ENCODE assay signal across 31 cellular contexts in the genomic region with DNA sequence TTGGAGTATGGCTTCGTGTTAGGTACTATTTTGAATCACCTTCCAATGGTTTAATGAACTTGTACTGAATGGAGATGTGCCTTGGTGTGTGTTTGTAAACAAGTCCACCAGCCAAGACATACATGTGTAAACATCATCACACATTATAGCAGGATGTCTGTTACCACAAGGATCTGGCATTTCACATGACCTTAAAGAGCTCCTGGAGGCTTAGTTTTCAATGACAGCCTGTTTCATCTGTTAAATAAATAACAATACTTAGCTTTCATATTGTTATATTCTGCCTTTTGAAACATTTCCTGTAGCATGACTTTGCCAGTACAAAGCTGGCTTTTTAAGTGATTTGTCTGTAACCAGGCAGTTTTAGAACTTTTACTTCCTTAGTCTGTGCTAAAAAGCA.
A peak's percentile ranks its signal among the peaks of the same experiment; 100 is the strongest.
DNase-seq lines count a peak whose midpoint lies in the region; FAIRE-seq and TF ChIP-seq lines count a peak whose summit lies in the region.
"Had no signal": no experiment of that assay in that cellular context is flagged by ENCODE, and none has a peak within 500 bp of the region (broad histone marks: within the 10 kb centered on the region; RNA-seq: fewer than 3 reads in every experiment).

No MANE protein-coding gene starts in this region.

- no peaks in the 10 kb centered on the region for H3K27me3 Mint-ChIP-seq in osteocyte (ENCODE audit: unreplicated experiment)

- no peak overlapping the region for H3K4me3 Mint-ChIP-seq in osteocyte (ENCODE audit: unreplicated experiment)
- H3K4me3 Mint-ChIP-seq: activated CD4-positive, alpha-beta T cell treated with anti-CD3 and anti-CD28 coated beads, Interleukin-2, amount 10 ng/mL, durations not matched to agents 24 days and 14 days; activated naive CD8-positive, alpha-beta T cell treated with anti-CD3 and anti-CD28 coated beads for 36 hours; central memory CD8-positive, alpha-beta T cell; H9; stimulated activated effector memory CD8-positive, alpha-beta T cell treated with anti-CD3 and anti-CD28 coated beads, Interleukin-12 subunit alpha, Interleukin-12 subunit beta, amount 100 ng/mL, for 72 hours; T-cell had no signal

- H3K4me3 ChIP-seq in esophagus muscularis mucosa = no peak overlapping the region
- no peak overlapping the region for H3K4me3 ChIP-seq in MM.1S (ENCODE audit: low read length)
- no peak overlapping the region for H3K4me3 ChIP-seq in H7 (ENCODE audit: insufficient read depth, low read depth, low read length)
- H3K4me3 ChIP-seq: BLaER1, left lung had no signal

- no peaks in the 10 kb centered on the region for H3K27me3 ChIP-seq in esophagus muscularis mucosa
- no peaks in the 10 kb centered on the region for H3K27me3 ChIP-seq in MM.1S (replicated peaks; ENCODE audit: insufficient read depth, low read length)
- H3K27me3 ChIP-seq in H7 (ENCODE audit: control insufficient read depth, insufficient read depth, low read length) = no peaks in the 10 kb centered on the region
- H3K27me3 ChIP-seq: BLaER1, dorsolateral prefrontal cortex, left lung had no signal

- 71% methylated on average over 1 of the region's 1 CpG for WGBS in esophagus muscularis mucosa

- H3K4me2 ChIP-seq in MM.1S (ENCODE audit: low read depth, low read length) = no peak overlapping the region
- H3K4me2 ChIP-seq: BLaER1 had no signal

- DNase-seq in HTR-8/SVneo (ENCODE audit: insufficient read length, low spot score) (no peak), esophagus muscularis mucosa (ENCODE audit: extremely low spot score) (no peak), osteocyte (ENCODE audit: extremely low spot score, unreplicated experiment) (no peak), MM.1S (no peak), epidermal melanocyte (ENCODE audit: insufficient read length, low spot score) (no peak), H7 (no peak), SKM-1 treated with dmso at 0.1 percent for 144 hours (lab: John Stamatoyannopoulos, UW; ENCODE audit: unreplicated experiment) (no peak)
- DNase-seq: activated CD4-positive, alpha-beta T cell treated with anti-CD3 and anti-CD28 coated beads, Interleukin-2, amount 10 ng/mL, durations not matched to agents 24 days and 14 days; activated CD8-positive, alpha-beta memory T cell treated with anti-CD3 and anti-CD28 coated beads for 24 hours; activated effector memory CD4-positive, alpha-beta T cell treated with Interleukin-2 at 50 U/mL for 16 hours; activated naive CD8-positive, alpha-beta T cell treated with anti-CD3 and anti-CD28 coated beads for 36 hours; activated T-cell treated with anti-CD3 and anti-CD28 coated beads for 4 hours; aorta; dorsolateral prefrontal cortex; H9; KG1; left lung; NCI-H1417 treated with DMSO at 0.1 percent for 48 hours; NCI-H2081 treated with DMSO at 0.1 percent for 48 hours; NCI-H226; NCI-H69; SIG-M5; T-cell; trophoblast cell had no signal

- peaks cover 72% of the 10 kb centered on the region for H3K4me1 Mint-ChIP-seq in osteocyte (ENCODE audit: unreplicated experiment)
- H3K4me1 Mint-ChIP-seq: central memory CD8-positive, alpha-beta T cell had no signal

- TF ChIP-seq CTCF in VCaP (conservative IDR thresholded peaks at IDR 0.05) (no peak), esophagus muscularis mucosa (IDR thresholded peaks at IDR 0.05) (no peak), osteocyte (IDR thresholded peaks at IDR 0.05) (no peak), MM.1S (IDR thresholded peaks at IDR 0.05; ENCODE audit: low read length) (no peak)

- no peak overlapping the region for H3K9ac ChIP-seq in MM.1S (ENCODE audit: low read length)
- H3K9ac ChIP-seq: BLaER1 had no signal

- no peaks in the 10 kb centered on the region for H3K36me3 ChIP-seq in esophagus muscularis mucosa
- H3K36me3 ChIP-seq in MM.1S (replicated peaks; ENCODE audit: insufficient read depth, low read length) = no peaks in the 10 kb centered on the region
- H3K36me3 ChIP-seq in H7 (replicated peaks; ENCODE audit: control insufficient read depth, insufficient read depth, low read length) = no peaks in the 10 kb centered on the region
- H3K36me3 ChIP-seq: BLaER1, left lung had no signal

- H3K9me3 Mint-ChIP-seq in osteocyte (ENCODE audit: unreplicated experiment) = peaks cover 3% of the 10 kb centered on the region
- H3K9me3 Mint-ChIP-seq: activated CD4-positive, alpha-beta T cell treated with anti-CD3 and anti-CD28 coated beads, Interleukin-2, amount 10 ng/mL, durations not matched to agents 24 days and 14 days; central memory CD8-positive, alpha-beta T cell; stimulated activated effector memory CD8-positive, alpha-beta T cell treated with anti-CD3 and anti-CD28 coated beads, Interleukin-12 subunit alpha, Interleukin-12 subunit beta, amount 100 ng/mL, for 72 hours had no signal

- peak overlapping the region; percentile 86 for H3K27ac Mint-ChIP-seq in osteocyte (ENCODE audit: unreplicated experiment)
- H3K27ac Mint-ChIP-seq: activated CD4-positive, alpha-beta T cell treated with anti-CD3 and anti-CD28 coated beads, Interleukin-2, amount 10 ng/mL, durations not matched to agents 24 days and 14 days; activated naive CD8-positive, alpha-beta T cell treated with anti-CD3 and anti-CD28 coated beads for 36 hours; stimulated activated effector memory CD8-positive, alpha-beta T cell treated with anti-CD3 and anti-CD28 coated beads, Interleukin-12 subunit alpha, Interleukin-12 subunit beta, amount 100 ng/mL, for 72 hours; T-cell had no signal

- no peaks in the 10 kb centered on the region for H3K9me3 ChIP-seq in esophagus muscularis mucosa
- H3K9me3 ChIP-seq in MM.1S (replicated peaks; ENCODE audit: insufficient read depth, low read length) = no peaks in the 10 kb centered on the region
- H3K9me3 ChIP-seq: BLaER1 had no signal

- no peaks in the 10 kb centered on the region for H4K20me1 ChIP-seq in MM.1S (ENCODE audit: insufficient read depth, low read length)
- H4K20me1 ChIP-seq: BLaER1 had no signal

- H3F3A ChIP-seq in MM.1S (ENCODE audit: insufficient read depth, low read length) = no peaks in the 10 kb centered on the region

- TF ChIP-seq EP300 in esophagus muscularis mucosa (IDR thresholded peaks at IDR 0.05) = no peak

- intact Hi-C loops in esophagus muscularis mucosa (cut with DNase I) = no loop called here

- TF ChIP-seq POLR2A in esophagus muscularis mucosa (IDR thresholded peaks at IDR 0.05; ENCODE audit: low read depth) = no peak

- no peak overlapping the region for H2AFZ ChIP-seq in MM.1S (ENCODE audit: low read length)

- peak; percentile 40 for FAIRE-seq in HTR-8/SVneo (lab: Jason Lieb, UNC)
- FAIRE-seq: endometrium, GM12891, islet of Langerhans had no signal

- no peaks in the 10 kb centered on the region for H3K9me2 ChIP-seq in MM.1S (replicated peaks; ENCODE audit: insufficient read depth, low read length)

- H3K79me2 ChIP-seq in MM.1S (ENCODE audit: low read length) = no peaks in the 10 kb centered on the region

- H3K4me1 ChIP-seq in esophagus muscularis mucosa (peaks cover 16 to 68% (median 50%) of the 10 kb centered on the region in 4 donors), MM.1S (ENCODE audit: low read length) (no peaks in the 10 kb centered on the region)
- H3K4me1 ChIP-seq: left lung had no signal

- peaks cover 2% of the 10 kb centered on the region for H3K36me3 Mint-ChIP-seq in osteocyte (ENCODE audit: unreplicated experiment)
- H3K36me3 Mint-ChIP-seq: activated naive CD8-positive, alpha-beta T cell treated with anti-CD3 and anti-CD28 coated beads for 36 hours; stimulated activated effector memory CD8-positive, alpha-beta T cell treated with anti-CD3 and anti-CD28 coated beads, Interleukin-12 subunit alpha, Interleukin-12 subunit beta, amount 100 ng/mL, for 72 hours; T-cell had no signal

- H3K27ac ChIP-seq in VCaP (peak overlapping the region; percentile 54), esophagus muscularis mucosa (replicated peaks in 1 of 4) (peak overlapping the region; percentile 67 to 71 (median 68)), MM.1S (ENCODE audit: low read length) (no peak overlapping the region)
- H3K27ac ChIP-seq: BLaER1, dorsolateral prefrontal cortex, left lung had no signal
